In genomic region chr6:296151-297122, GRCh38 we compare ENCODE assay signal across 7 cellular contexts. TPM values are rescaled to one million over a fixed set of nuclear protein-coding genes. Genes with fewer than 3 reads are reported as not detected.
DNase-seq lines count a peak whose midpoint lies in the region; ATAC-seq, FAIRE-seq and TF ChIP-seq lines count a peak whose summit lies in the region.

No MANE protein-coding gene starts in this region.

- H3K27me3 ChIP-seq in small intestine (ENCODE audit: control insufficient read depth in 2 of 2, insufficient read depth in 2 of 2, low read length in 2 of 2), result no peaks in the 10 kb centered on the region

- TF ChIP-seq CTCF in choroid plexus epithelial cell (conservative IDR thresholded peaks at IDR 0.05; ENCODE audit: low read depth, low read length) (no peak), GM10248 (IDR thresholded peaks at IDR 0.05; ENCODE audit: control extremely low read depth, extremely low read depth, low read depth, missing control alignments) (no peak)

- POLR2A ChIA-PET in GM10248 (lab: Yijun Ruan, JAX), result interaction anchor here (0.7 to 0.9 kb wide), 3 partner anchors 32 to 95 kb away, joined by 3 to 6 read pairs (median 5); partner anchors contain the start of gene IRF4

- H3K4me1 ChIP-seq in small intestine (ENCODE audit: control insufficient read depth in 2 of 2, insufficient read depth in 1 of 2, low read depth in 1 of 2, low read length in 1 of 2), result peaks cover 0 to 12% of the 10 kb centered on the region in 2 donors

- H3K27ac ChIP-seq in small intestine (ENCODE audit: low read depth in 1 of 2, low read length in 1 of 2), result peak overlapping the region; percentile 12 to 65

- 39 to 45% (median 45%) methylated on average over 9 of the region's 9 CpGs for WGBS in small intestine, 3 donors

- peak; percentile 18 for ATAC-seq in GM19025 (IDR thresholded peaks at IDR 0.05; ENCODE audit: low read depth, unreplicated experiment)
- peak; percentile 21 for ATAC-seq in HG03103 (IDR thresholded peaks at IDR 0.05; ENCODE audit: low read depth, unreplicated experiment)

- H3K36me3 ChIP-seq in small intestine (ENCODE audit: control insufficient read depth in 2 of 2, insufficient read depth in 2 of 2, low read length in 2 of 2), result no peaks in the 10 kb centered on the region

- DNase-seq in choroid plexus epithelial cell (ENCODE audit: low read depth), result peak; percentile 31
- no peak for DNase-seq in small intestine
- no peak for DNase-seq in stimulated activated naive CD4-positive, alpha-beta T cell treated with Interleukin-2 at 50 U/mL for 16 hours (lab: John Stamatoyannopoulos, UW)
- DNase-seq in GM10248 (ENCODE audit: extremely low spot score), result no peak
- no peak for DNase-seq in HTR-8/SVneo (ENCODE audit: insufficient read length, low spot score)

- no peaks in the 10 kb centered on the region for H3K9me3 ChIP-seq in small intestine (ENCODE audit: control insufficient read depth, low read depth)

- H3K4me3 ChIP-seq in choroid plexus epithelial cell (ENCODE audit: low read depth, low read length) (no peak overlapping the region), small intestine (ENCODE audit: low read depth in 1 of 2, low read length in 2 of 2) (no peak overlapping the region)

- FAIRE-seq in small intestine (lab: Jason Lieb, UNC), result no peak
- no peak for FAIRE-seq in HTR-8/SVneo (lab: Jason Lieb, UNC)

- CTCF ChIA-PET in GM10248 (lab: Yijun Ruan, JAX), result interaction anchor here (0.6 to 3.4 kb wide), 13 partner anchors 11 to 108 kb away, joined by 3 to 23 read pairs (median 3); no protein-coding TSS in a partner anchor

RNA-seq across cellular contexts. Expression of gene DUSP22, which starts 4.2 kb away (rescaled TPM):
- polyA plus RNA-seq in small intestine, result 10 to 100 TPM; 28.2 to 40.0 (median 30.0) TPM
